In the genomic region with DNA sequence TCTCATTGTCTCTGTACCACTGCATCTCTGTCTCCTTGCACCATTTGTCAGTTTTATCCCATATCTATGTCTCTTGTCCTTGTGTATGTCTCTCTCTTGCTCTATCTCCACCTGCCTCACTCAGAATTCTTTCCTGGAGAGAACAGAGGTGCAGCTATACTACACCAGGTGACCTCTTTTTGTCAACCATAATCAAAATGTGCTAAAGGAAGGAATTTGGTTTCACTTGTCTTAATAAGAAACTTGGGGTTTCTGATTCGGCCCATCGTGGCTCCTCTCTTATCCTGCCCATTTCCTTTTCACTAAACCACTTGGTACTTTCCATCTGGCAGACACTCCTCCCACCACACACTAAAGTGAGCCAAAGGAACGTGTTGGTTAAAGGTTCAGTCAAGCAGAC, we compare ENCODE assay signal across 11 cellular contexts. TPM values are rescaled to one million over a fixed set of nuclear protein-coding genes. Genes with fewer than 3 reads are reported as not detected.
DNase-seq lines count a peak whose midpoint lies in the region; ATAC-seq and TF ChIP-seq lines count a peak whose summit lies in the region.
"Had no signal": no experiment of that assay in that cellular context is flagged by ENCODE, and none has a peak within 500 bp of the region (broad histone marks: within the 10 kb centered on the region; RNA-seq: fewer than 3 reads in every experiment).

No MANE protein-coding gene starts in this region.

- TF ChIP-seq CTCF in natural killer cell (IDR thresholded peaks at IDR 0.05), result no peak

- CTCF ChIA-PET in activated CD4-positive, alpha-beta T cell treated with anti-CD3 and anti-CD28 coated beads for 36 hours (lab: Charles Lee), result interaction anchor here (1.7 kb wide), 1 partner anchor 8 kb away, joined by 4 read pairs; no protein-coding TSS in a partner anchor

- no peaks in the 10 kb centered on the region for H3K27me3 Mint-ChIP-seq in activated CD4-positive, alpha-beta T cell treated with anti-CD3 and anti-CD28 coated beads for 36 hours
- H3K27me3 Mint-ChIP-seq in natural killer cell (ENCODE audit: low read depth in 2 of 2), result no peaks in the 10 kb centered on the region

- H3K4me1 Mint-ChIP-seq in activated CD4-positive, alpha-beta T cell treated with anti-CD3 and anti-CD28 coated beads for 36 hours, result peaks cover 27% of the 10 kb centered on the region
- peaks cover 69 to 82% of the 10 kb centered on the region in 2 donors for H3K4me1 Mint-ChIP-seq in natural killer cell

- no peak overlapping the region for H3K4me3 Mint-ChIP-seq in activated CD4-positive, alpha-beta T cell treated with anti-CD3 and anti-CD28 coated beads for 36 hours
- H3K4me3 Mint-ChIP-seq in natural killer cell, result peak overlapping the region; percentile 82

- peaks cover 12% of the 10 kb centered on the region for H3K36me3 Mint-ChIP-seq in activated CD4-positive, alpha-beta T cell treated with anti-CD3 and anti-CD28 coated beads for 36 hours (ENCODE audit: low read depth)
- H3K36me3 Mint-ChIP-seq in natural killer cell, result no peaks in the 10 kb centered on the region

- peak overlapping the region; percentile 27 for H3K27ac Mint-ChIP-seq in activated CD4-positive, alpha-beta T cell treated with anti-CD3 and anti-CD28 coated beads for 36 hours
- H3K27ac Mint-ChIP-seq in natural killer cell, result peak overlapping the region; percentile 89 to 90

- DNase-seq in activated CD4-positive, alpha-beta T cell treated with anti-CD3 and anti-CD28 coated beads for 36 hours, result peak; percentile 16
- DNase-seq in activated CD4-positive, alpha-beta T cell treated with anti-CD3 and anti-CD28 coated beads, Interleukin-2, amount 50 U/mL, for 4 hours, result no peak
- DNase-seq in natural killer cell (no peak), NCI-H526 (lab: John Stamatoyannopoulos, UW) (no peak), GM03348 (ENCODE audit: low spot score) (no peak)
- DNase-seq in stimulated activated CD8-positive, alpha-beta memory T cell treated with anti-CD3 and anti-CD28 coated beads, Interleukin-4, amount 100 ng/mL, for 48 hours, result no peak
- DNase-seq: activated T-cell treated with anti-CD3 and anti-CD28 coated beads for 4 hours, head of caudate nucleus had no signal

- no peaks in the 10 kb centered on the region for H3K9me3 Mint-ChIP-seq in activated CD4-positive, alpha-beta T cell treated with anti-CD3 and anti-CD28 coated beads for 36 hours (ENCODE audit: low read depth)
- peaks cover 0 to 3% of the 10 kb centered on the region in 2 donors for H3K9me3 Mint-ChIP-seq in natural killer cell

- peak; percentile 47 for ATAC-seq in activated CD4-positive, alpha-beta T cell treated with anti-CD3 and anti-CD28 coated beads for 36 hours
- ATAC-seq in GM21526 (IDR thresholded peaks at IDR 0.05; ENCODE audit: low FRiP score, unreplicated experiment) (peak; percentile 46), HG03432 (IDR thresholded peaks at IDR 0.05; ENCODE audit: unreplicated experiment) (peak; percentile 87), natural killer cell (peak; percentile 24 to 56 (median 54))

- POLR2A ChIA-PET in activated CD4-positive, alpha-beta T cell treated with anti-CD3 and anti-CD28 coated beads for 36 hours (lab: Charles Lee), result no interaction called here

- intact Hi-C loops in activated CD4-positive, alpha-beta T cell treated with anti-CD3 and anti-CD28 coated beads for 36 hours (cut with DNase I, micrococcal nuclease), result no loop called here
- intact Hi-C loops in natural killer cell (cut with micrococcal nuclease), result loop anchor here (5.0 kb wide), 1 partner anchor 279 kb away; the partner anchor contains the start of genes ARFIP2 and TIMM10B

RNA-seq across cellular contexts. Expression of gene C11orf42, which starts 2.0 kb away (rescaled TPM):
- not detected for total RNA-seq in activated CD4-positive, alpha-beta T cell treated with anti-CD3 and anti-CD28 coated beads for 36 hours
- total RNA-seq in natural killer cell, result not detected
- total RNA-seq: temporal lobe had no signal

RNA-seq across cellular contexts. Expression of gene OR52W1, which starts 4.3 kb away (rescaled TPM):
- total RNA-seq in activated CD4-positive, alpha-beta T cell treated with anti-CD3 and anti-CD28 coated beads for 36 hours, result not detected
- total RNA-seq in natural killer cell, result not detected
- total RNA-seq: temporal lobe had no signal

RNA-seq across cellular contexts. Expression of gene FHIP1B, which starts 31.1 kb away (rescaled TPM):
- total RNA-seq in activated CD4-positive, alpha-beta T cell treated with anti-CD3 and anti-CD28 coated beads for 36 hours, result 10 to 100 TPM; 17.0 to 17.1 TPM
- total RNA-seq in natural killer cell, result 10 to 100 TPM; 50.6 to 76.9 (median 58.4) TPM

RNA-seq across cellular contexts. Expression of gene OR52B2, which starts 33.2 kb away (rescaled TPM):
- not detected for total RNA-seq in activated CD4-positive, alpha-beta T cell treated with anti-CD3 and anti-CD28 coated beads for 36 hours
- under 1 TPM in 1 of 3 donors, not detected in 2; 0.35 TPM for total RNA-seq in natural killer cell
- total RNA-seq: temporal lobe had no signal

RNA-seq across cellular contexts. Expression of gene CNGA4, which starts 35.6 kb away (rescaled TPM):
- under 1 TPM; 0.21 to 0.25 TPM for total RNA-seq in activated CD4-positive, alpha-beta T cell treated with anti-CD3 and anti-CD28 coated beads for 36 hours
- total RNA-seq in natural killer cell, result under 1 TPM; 0.35 to 0.50 (median 0.39) TPM
